ENCODE assay signal across 19 cellular contexts in the genomic region with DNA sequence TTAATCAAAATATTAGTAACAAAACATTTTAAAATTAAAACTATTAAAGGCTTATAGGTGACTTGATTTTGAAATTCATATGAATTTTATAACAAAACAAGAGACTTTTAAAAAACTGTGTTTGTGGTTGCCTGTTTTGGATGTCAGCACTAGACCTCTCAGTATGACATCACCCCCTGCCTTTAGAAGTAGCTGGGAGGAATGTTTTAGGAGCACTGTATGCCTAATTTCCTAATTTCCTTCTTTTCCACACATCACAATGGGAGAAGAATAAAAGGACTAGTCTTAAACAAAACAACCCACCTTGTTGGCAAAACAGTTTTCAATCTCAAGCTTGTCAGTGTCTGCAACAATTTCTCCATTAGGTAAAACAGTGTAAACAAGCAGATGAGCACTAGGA. TPM values are rescaled to one million over a fixed set of nuclear protein-coding genes. Genes with fewer than 3 reads are reported as not detected.
"Had no signal": no experiment of that assay in that cellular context is flagged by ENCODE, and none has a peak within 500 bp of the region (broad histone marks: within the 10 kb centered on the region; RNA-seq: fewer than 3 reads in every experiment).

No MANE protein-coding gene starts in this region.

- H3K36me3 ChIP-seq: colonic mucosa, esophagus squamous epithelium, neutrophil, tibial artery, upper lobe of left lung, vagina had no signal

- ATAC-seq: left colon; left ventricle myocardium superior; naive thymus-derived CD4-positive, alpha-beta T cell; right cardiac atrium; stimulated activated naive CD8-positive, alpha-beta T cell treated with anti-CD3 and anti-CD28 coated beads, Interleukin-15, Interleukin-2, amounts not matched to agents 100 U/mL and 50 U/mL, for 24 hours had no signal

- H3K27ac ChIP-seq: colonic mucosa, esophagus squamous epithelium, neutrophil, tibial artery, upper lobe of left lung, vagina had no signal

- H3K27me3 ChIP-seq: colonic mucosa, esophagus squamous epithelium, neutrophil, tibial artery, upper lobe of left lung, vagina had no signal

- H3K4me2 ChIP-seq: smooth muscle cell had no signal

- H3K4me1 ChIP-seq: colonic mucosa, esophagus squamous epithelium, tibial artery, vagina had no signal

- H3K4me3 ChIP-seq: colonic mucosa, esophagus squamous epithelium, lung, smooth muscle cell, tibial artery, upper lobe of left lung, vagina had no signal

- H3K9me3 ChIP-seq: colonic mucosa, esophagus squamous epithelium, neutrophil, tibial artery, upper lobe of left lung, vagina had no signal

- DNase-seq: colonic mucosa; dermis blood vessel endothelial cell; esophagus squamous epithelium; foreskin fibroblast; left colon; left ventricle myocardium superior; mesendoderm; naive thymus-derived CD4-positive, alpha-beta T cell; nephron progenitor cell; posterior cingulate gyrus; right cardiac atrium; stimulated activated CD4-positive, alpha-beta T cell treated with anti-CD3 and anti-CD28 coated beads, Interleukin-2, amount 100 ng/mL, for 48 hours; stimulated activated naive CD8-positive, alpha-beta T cell treated with anti-CD3 and anti-CD28 coated beads, Interleukin-15, Interleukin-2, amounts not matched to agents 100 U/mL and 50 U/mL, for 24 hours; tibial artery; upper lobe of left lung had no signal

- H3K27ac Mint-ChIP-seq: naive thymus-derived CD4-positive, alpha-beta T cell; nephron progenitor cell had no signal

- H3K4me3 Mint-ChIP-seq: naive thymus-derived CD4-positive, alpha-beta T cell; nephron progenitor cell had no signal

- H3K4me1 Mint-ChIP-seq: nephron progenitor cell had no signal

RNA-seq across cellular contexts. Expression of a gene that starts 48.1 kb away (rescaled TPM):
- polyA plus RNA-seq: naive thymus-derived CD4-positive, alpha-beta T cell; smooth muscle cell had no signal
